2 cellular contexts compared by ENCODE assay signal in the genomic region with DNA sequence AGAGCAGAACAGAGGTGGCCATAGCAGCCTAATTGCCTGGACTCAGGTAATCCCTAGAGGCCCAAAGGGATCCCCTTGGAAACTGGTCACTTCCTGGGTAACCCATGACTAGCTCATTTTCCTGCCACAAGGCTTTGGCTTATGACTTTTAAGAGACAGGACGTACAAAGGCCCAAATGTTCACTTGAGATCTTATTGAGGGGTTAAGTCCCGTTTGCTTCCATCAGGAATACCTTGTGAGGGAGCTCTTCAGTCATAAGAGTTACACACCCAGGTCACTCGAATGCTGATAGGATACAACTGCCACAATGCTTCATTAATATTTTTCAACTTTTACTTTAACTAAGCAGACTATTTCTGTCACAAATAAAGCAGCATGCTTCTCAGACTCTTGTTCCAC.
TF ChIP-seq lines count a peak whose summit lies in the region.

No MANE protein-coding gene starts in this region.

TF ChIP-seq in SK-N-SH, 30 proteins besides CTCF, POLR2A, EP300 and RAD21:
- no peak for TF ChIP-seq RFX5 (IDR thresholded peaks at IDR 0.05; ENCODE audit: low read length)

TF ChIP-seq in SK-N-SH treated with all-trans-retinoic acid at 6 μM for 48 hours, 23 proteins besides CTCF, POLR2A, EP300 and RAD21:
- TF ChIP-seq, protein P1, sequence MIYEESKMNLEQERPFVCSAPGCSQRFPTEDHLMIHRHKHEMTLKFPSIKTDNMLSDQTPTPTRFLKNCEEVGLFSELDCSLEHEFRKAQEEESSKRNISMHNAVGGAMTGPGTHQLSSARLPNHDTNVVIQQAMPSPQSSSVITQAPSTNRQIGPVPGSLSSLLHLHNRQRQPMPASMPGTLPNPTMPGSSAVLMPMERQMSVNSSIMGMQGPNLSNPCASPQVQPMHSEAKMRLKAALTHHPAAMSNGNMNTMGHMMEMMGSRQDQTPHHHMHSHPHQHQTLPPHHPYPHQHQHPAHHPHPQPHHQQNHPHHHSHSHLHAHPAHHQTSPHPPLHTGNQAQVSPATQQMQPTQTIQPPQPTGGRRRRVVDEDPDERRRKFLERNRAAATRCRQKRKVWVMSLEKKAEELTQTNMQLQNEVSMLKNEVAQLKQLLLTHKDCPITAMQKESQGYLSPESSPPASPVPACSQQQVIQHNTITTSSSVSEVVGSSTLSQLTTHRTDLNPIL (CRISPR knock-in tag; IDR thresholded peaks at IDR 0.05; ENCODE audit: low read depth), result no peak
- TF ChIP-seq ARNTL (CRISPR knock-in tag; IDR thresholded peaks at IDR 0.05; ENCODE audit: borderline replicate concordance, low read depth) (no peak), PPARA (CRISPR knock-in tag; IDR thresholded peaks at IDR 0.05; ENCODE audit: borderline replicate concordance) (no peak), ZC3H10 (CRISPR knock-in tag; IDR thresholded peaks at IDR 0.05) (no peak), TCF4 (CRISPR knock-in tag; IDR thresholded peaks at IDR 0.05; ENCODE audit: borderline replicate concordance) (no peak), ZFP3 (CRISPR knock-in tag; IDR thresholded peaks at IDR 0.05) (no peak), RARB (CRISPR knock-in tag; IDR thresholded peaks at IDR 0.05) (no peak), CSDC2 (CRISPR knock-in tag; IDR thresholded peaks at IDR 0.05) (no peak), BACH2 (CRISPR knock-in tag; IDR thresholded peaks at IDR 0.05; ENCODE audit: borderline replicate concordance) (no peak), TOX (CRISPR knock-in tag; IDR thresholded peaks at IDR 0.05; ENCODE audit: borderline replicate concordance) (no peak), ZFP30 (CRISPR knock-in tag; IDR thresholded peaks at IDR 0.05) (no peak), ISL1 (CRISPR knock-in tag; IDR thresholded peaks at IDR 0.05) (no peak), SNAI2 (CRISPR knock-in tag; IDR thresholded peaks at IDR 0.05) (no peak), OSR1 (CRISPR knock-in tag; IDR thresholded peaks at IDR 0.05) (no peak), GLIS3 (CRISPR knock-in tag; IDR thresholded peaks at IDR 0.05) (no peak)
- TF ChIP-seq, protein P2, sequence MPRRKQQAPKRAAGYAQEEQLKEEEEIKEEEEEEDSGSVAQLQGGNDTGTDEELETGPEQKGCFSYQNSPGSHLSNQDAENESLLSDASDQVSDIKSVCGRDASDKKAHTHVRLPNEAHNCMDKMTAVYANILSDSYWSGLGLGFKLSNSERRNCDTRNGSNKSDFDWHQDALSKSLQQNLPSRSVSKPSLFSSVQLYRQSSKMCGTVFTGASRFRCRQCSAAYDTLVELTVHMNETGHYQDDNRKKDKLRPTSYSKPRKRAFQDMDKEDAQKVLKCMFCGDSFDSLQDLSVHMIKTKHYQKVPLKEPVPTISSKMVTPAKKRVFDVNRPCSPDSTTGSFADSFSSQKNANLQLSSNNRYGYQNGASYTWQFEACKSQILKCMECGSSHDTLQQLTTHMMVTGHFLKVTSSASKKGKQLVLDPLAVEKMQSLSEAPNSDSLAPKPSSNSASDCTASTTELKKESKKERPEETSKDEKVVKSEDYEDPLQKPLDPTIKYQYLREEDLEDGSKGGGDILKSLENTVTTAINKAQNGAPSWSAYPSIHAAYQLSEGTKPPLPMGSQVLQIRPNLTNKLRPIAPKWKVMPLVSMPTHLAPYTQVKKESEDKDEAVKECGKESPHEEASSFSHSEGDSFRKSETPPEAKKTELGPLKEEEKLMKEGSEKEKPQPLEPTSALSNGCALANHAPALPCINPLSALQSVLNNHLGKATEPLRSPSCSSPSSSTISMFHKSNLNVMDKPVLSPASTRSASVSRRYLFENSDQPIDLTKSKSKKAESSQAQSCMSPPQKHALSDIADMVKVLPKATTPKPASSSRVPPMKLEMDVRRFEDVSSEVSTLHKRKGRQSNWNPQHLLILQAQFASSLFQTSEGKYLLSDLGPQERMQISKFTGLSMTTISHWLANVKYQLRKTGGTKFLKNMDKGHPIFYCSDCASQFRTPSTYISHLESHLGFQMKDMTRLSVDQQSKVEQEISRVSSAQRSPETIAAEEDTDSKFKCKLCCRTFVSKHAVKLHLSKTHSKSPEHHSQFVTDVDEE (CRISPR knock-in tag; IDR thresholded peaks at IDR 0.05), result no peak
- TF ChIP-seq, protein P3, sequence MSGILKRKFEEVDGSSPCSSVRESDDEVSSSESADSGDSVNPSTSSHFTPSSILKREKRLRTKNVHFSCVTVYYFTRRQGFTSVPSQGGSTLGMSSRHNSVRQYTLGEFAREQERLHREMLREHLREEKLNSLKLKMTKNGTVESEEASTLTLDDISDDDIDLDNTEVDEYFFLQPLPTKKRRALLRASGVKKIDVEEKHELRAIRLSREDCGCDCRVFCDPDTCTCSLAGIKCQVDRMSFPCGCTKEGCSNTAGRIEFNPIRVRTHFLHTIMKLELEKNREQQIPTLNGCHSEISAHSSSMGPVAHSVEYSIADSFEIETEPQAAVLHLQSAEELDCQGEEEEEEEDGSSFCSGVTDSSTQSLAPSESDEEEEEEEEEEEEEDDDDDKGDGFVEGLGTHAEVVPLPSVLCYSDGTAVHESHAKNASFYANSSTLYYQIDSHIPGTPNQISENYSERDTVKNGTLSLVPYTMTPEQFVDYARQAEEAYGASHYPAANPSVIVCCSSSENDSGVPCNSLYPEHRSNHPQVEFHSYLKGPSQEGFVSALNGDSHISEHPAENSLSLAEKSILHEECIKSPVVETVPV (CRISPR knock-in tag; IDR thresholded peaks at IDR 0.05), result no peak
